Comparison of ENCODE assay signal across 14 cellular contexts in genomic region chr10:96665306-96665705, GRCh38. TPM values are rescaled to one million over a fixed set of nuclear protein-coding genes. Genes with fewer than 3 reads are reported as not detected.
DNase-seq lines count a peak whose midpoint lies in the region; ATAC-seq, FAIRE-seq and TF ChIP-seq lines count a peak whose summit lies in the region.
"Had no signal": no experiment of that assay in that cellular context is flagged by ENCODE, and none has a peak within 500 bp of the region (broad histone marks: within the 10 kb centered on the region; RNA-seq: fewer than 3 reads in every experiment).

No MANE protein-coding gene starts in this region.

- FAIRE-seq in bronchial epithelial cell (lab: Jason Lieb, UNC), result no peak

- peaks cover 8 to 11% of the 10 kb centered on the region in 2 donors for H3K36me3 Mint-ChIP-seq in naive B cell
- no peaks in the 10 kb centered on the region for H3K36me3 Mint-ChIP-seq in activated T-helper 2 cell treated with anti-CD3 and anti-CD28 coated beads, Interferon-gamma antibody, Interleukin-2, Interleukin-4, amounts not matched to agents 10 μg/mL and 5 μg/mL and 100 μg/mL, durations not matched to agents 14 hours and 24 hours and 36 hours (ENCODE audit: low read depth)

- no peaks in the 10 kb centered on the region for H3K36me3 ChIP-seq in bronchial epithelial cell (ENCODE audit: control insufficient read depth, insufficient read depth, low read length)
- H3K36me3 ChIP-seq: tibial nerve had no signal

- no peaks in the 10 kb centered on the region for H3K27me3 Mint-ChIP-seq in naive B cell
- H3K27me3 Mint-ChIP-seq in activated T-helper 2 cell treated with anti-CD3 and anti-CD28 coated beads, Interferon-gamma antibody, Interleukin-2, Interleukin-4, amounts not matched to agents 10 μg/mL and 5 μg/mL and 100 μg/mL, durations not matched to agents 14 hours and 24 hours and 36 hours (ENCODE audit: low read depth), result peaks cover 4% of the 10 kb centered on the region
- H3K27me3 Mint-ChIP-seq: dendritic cell treated with granulocyte-macrophage colony-stimulating factor and Interleukin-4, amounts not matched to agents 40 ng/mL and 50 ng/mL, for 4 days had no signal

- H3K4me1 Mint-ChIP-seq in naive B cell, result peaks cover 58 to 86% (median 72%) of the 10 kb centered on the region in 3 donors
- H3K4me1 Mint-ChIP-seq in activated T-helper 2 cell treated with anti-CD3 and anti-CD28 coated beads, Interferon-gamma antibody, Interleukin-2, Interleukin-4, amounts not matched to agents 10 μg/mL and 5 μg/mL and 100 μg/mL, durations not matched to agents 14 hours and 24 hours and 36 hours (ENCODE audit: low read depth), result peaks cover 12% of the 10 kb centered on the region

- DNase-seq in AG09309 (ENCODE audit: low read depth) (peak; percentile 34), HS-5 (ENCODE audit: low read depth) (peak; percentile 30), bronchial epithelial cell (ENCODE audit: low read depth) (peak; percentile 30), naive B cell (no peak), left lobe of liver (ENCODE audit: low spot score) (no peak)
- no peak for DNase-seq in activated T-helper 2 cell treated with anti-CD3 and anti-CD28 coated beads, Interferon-gamma antibody, Interleukin-2, Interleukin-4, amounts not matched to agents 10 μg/mL and 5 μg/mL and 100 μg/mL, durations not matched to agents 14 hours and 24 hours and 36 hours (ENCODE audit: low spot score)
- no peak for DNase-seq in stimulated activated CD4-positive, alpha-beta T cell treated with anti-CD3 and anti-CD28 coated beads, Interleukin-15, amount 100 ng/mL, for 24 hours
- DNase-seq: DND-41, midbrain, NCI-H524 treated with DMSO at 0.1 percent for 48 hours had no signal

- TF ChIP-seq CTCF in AG09309 (IDR thresholded peaks at IDR 0.05; ENCODE audit: control insufficient read depth, insufficient read depth, low read depth, low read length, missing control alignments), result no peak
- no peak for TF ChIP-seq CTCF in bronchial epithelial cell (IDR thresholded peaks at IDR 0.05; ENCODE audit: insufficient read depth, low read length, severe bottlenecking)

- H3K4me3 ChIP-seq in AG09309 (ENCODE audit: control insufficient read depth, low read depth, low read length) (no peak overlapping the region), bronchial epithelial cell (ENCODE audit: low read depth, low read length) (no peak overlapping the region)
- H3K4me3 ChIP-seq: tibial nerve had no signal

- intact Hi-C loops in activated T-helper 2 cell treated with anti-CD3 and anti-CD28 coated beads, Interferon-gamma antibody, Interleukin-2, Interleukin-4, amounts not matched to agents 10 μg/mL and 5 μg/mL and 100 μg/mL, durations not matched to agents 14 hours and 24 hours and 36 hours (cut with micrococcal nuclease), result no loop called here

- no peaks in the 10 kb centered on the region for H3K27me3 ChIP-seq in bronchial epithelial cell (ENCODE audit: control insufficient read depth, insufficient read depth, low read length)
- H3K27me3 ChIP-seq: tibial nerve had no signal

- H3K27ac Mint-ChIP-seq in naive B cell, result peak overlapping the region in 4 of 6 donors; percentile 64 to 92 (median 78)
- H3K27ac Mint-ChIP-seq in activated T-helper 2 cell treated with anti-CD3 and anti-CD28 coated beads, Interferon-gamma antibody, Interleukin-2, Interleukin-4, amounts not matched to agents 10 μg/mL and 5 μg/mL and 100 μg/mL, durations not matched to agents 14 hours and 24 hours and 36 hours, result no peak overlapping the region
- H3K27ac Mint-ChIP-seq: dendritic cell treated with granulocyte-macrophage colony-stimulating factor and Interleukin-4, amounts not matched to agents 40 ng/mL and 50 ng/mL, for 4 days had no signal

- no peak for ATAC-seq in naive B cell (ENCODE audit: low read depth in 2 of 2)
- ATAC-seq in GM18498 (IDR thresholded peaks at IDR 0.05; ENCODE audit: unreplicated experiment), result no peak
- ATAC-seq in left lobe of liver, result no peak
- ATAC-seq: activated CD4-positive, CD25-positive, alpha-beta regulatory T cell treated with anti-CD3 and anti-CD28 coated beads, Interleukin-2, amount 50 U/mL, for 24 hours had no signal

- no peaks in the 10 kb centered on the region for H3K9me3 Mint-ChIP-seq in naive B cell
- no peaks in the 10 kb centered on the region for H3K9me3 Mint-ChIP-seq in activated T-helper 2 cell treated with anti-CD3 and anti-CD28 coated beads, Interferon-gamma antibody, Interleukin-2, Interleukin-4, amounts not matched to agents 10 μg/mL and 5 μg/mL and 100 μg/mL, durations not matched to agents 14 hours and 24 hours and 36 hours
- H3K9me3 Mint-ChIP-seq: dendritic cell treated with granulocyte-macrophage colony-stimulating factor and Interleukin-4, amounts not matched to agents 40 ng/mL and 50 ng/mL, for 4 days had no signal

- H3K4me3 Mint-ChIP-seq in naive B cell, result peak overlapping the region in 4 of 8 donors; percentile 5 to 28 (median 14)
- H3K4me3 Mint-ChIP-seq in activated T-helper 2 cell treated with anti-CD3 and anti-CD28 coated beads, Interferon-gamma antibody, Interleukin-2, Interleukin-4, amounts not matched to agents 10 μg/mL and 5 μg/mL and 100 μg/mL, durations not matched to agents 14 hours and 24 hours and 36 hours (ENCODE audit: low read depth), result no peak overlapping the region
- H3K4me3 Mint-ChIP-seq: dendritic cell treated with granulocyte-macrophage colony-stimulating factor and Interleukin-4, amounts not matched to agents 40 ng/mL and 50 ng/mL, for 4 days had no signal

RNA-seq across cellular contexts. Expression of gene PIK3AP1, which starts 55.0 kb away (rescaled TPM):
- total RNA-seq in bronchial epithelial cell, result 2.1 and 5.2 TPM in 2 replicates
- 100 to 1,000 TPM; 153 to 247 (median 170) TPM for polyA plus RNA-seq in naive B cell (ENCODE audit: low read depth in 6 of 6)
- total RNA-seq in activated T-helper 2 cell treated with anti-CD3 and anti-CD28 coated beads, Interferon-gamma antibody, Interleukin-2, Interleukin-4, amounts not matched to agents 10 μg/mL and 5 μg/mL and 100 μg/mL, durations not matched to agents 14 hours and 24 hours and 36 hours, result 12.4 and 14.0 TPM in 2 replicates
- 35.7 TPM for total RNA-seq in left lobe of liver

Comparison
In these comparisons a context has a peak if more than half of its experiments do, and no peak if none do; other contexts are left out.
1. DNase-seq: peak in AG09309 (single experiment), HS-5 (single experiment) and bronchial epithelial cell (single experiment); none in naive B cell (single experiment), activated T-helper 2 cell treated with anti-CD3 and anti-CD28 coated beads, Interferon-gamma antibody, Interleukin-2, Interleukin-4, amounts not matched to agents 10 μg/mL and 5 μg/mL and 100 μg/mL, durations not matched to agents 14 hours and 24 hours and 36 hours (single experiment), left lobe of liver (single experiment) and stimulated activated CD4-positive, alpha-beta T cell treated with anti-CD3 and anti-CD28 coated beads, Interleukin-15, amount 100 ng/mL, for 24 hours (single experiment).